Comparison of ENCODE assay signal across 21 cellular contexts in the genomic region with DNA sequence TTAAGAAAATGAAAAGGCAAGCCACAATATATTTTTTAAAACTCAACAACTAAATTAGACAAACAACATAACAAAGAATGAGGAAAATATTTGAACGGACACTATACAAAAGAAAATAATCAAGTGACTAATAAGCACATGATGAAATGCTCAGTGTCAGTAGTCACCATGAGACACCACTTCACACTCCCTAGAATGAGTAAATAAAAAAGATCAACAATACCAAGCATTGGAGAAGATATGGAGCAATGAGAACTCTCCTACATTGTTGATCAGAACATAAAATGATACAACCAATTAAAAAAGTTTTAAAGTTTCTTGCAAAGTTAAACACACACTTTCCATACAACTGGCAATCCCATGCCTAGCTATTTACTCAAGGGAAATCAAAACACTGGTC.
"Had no signal": no experiment of that assay in that cellular context is flagged by ENCODE, and none has a peak within 500 bp of the region (broad histone marks: within the 10 kb centered on the region; RNA-seq: fewer than 3 reads in every experiment).

No MANE protein-coding gene starts in this region.

- H3K27ac ChIP-seq: adrenal gland, Peyer's patch had no signal

- H3K4me1 ChIP-seq: adrenal gland, Peyer's patch had no signal

- H3K36me3 ChIP-seq: adrenal gland, Peyer's patch had no signal

- H3K9me3 ChIP-seq: adrenal gland, Peyer's patch had no signal

- H3K27me3 ChIP-seq: adrenal gland, Peyer's patch had no signal

- DNase-seq: activated CD4-positive, alpha-beta T cell treated with anti-CD3 and anti-CD28 coated beads for 4 hours; activated CD8-positive, alpha-beta memory T cell treated with anti-CD3 and anti-CD28 coated beads, Interleukin-2, amount 50 U/mL, for 4 hours; activated CD8-positive, alpha-beta T cell treated with anti-CD3 and anti-CD28 coated beads for 36 hours; activated gamma-delta T cell treated with Interleukin-2 at 50 U/mL for 16 hours; activated naive CD4-positive, alpha-beta T cell treated with anti-CD3 and anti-CD28 coated beads, Interleukin-2, amount 10 ng/mL, durations not matched to agents 7 days and 5 days; activated naive CD8-positive, alpha-beta T cell treated with anti-CD3 and anti-CD28 coated beads, Interleukin-2, amount 10 ng/mL, durations not matched to agents 7 days and 5 days; activated T-cell treated with anti-CD3 and anti-CD28 coated beads, Interleukin-2, amount 50 U/mL, for 72 hours; adrenal gland; aorta; Kasumi-1; NCI-H1048; NCI-H146; NCI-H187 treated with DMSO at 0.1 percent for 48 hours; NCI-H2081 treated with DMSO at 0.1 percent for 48 hours; NCI-H2227 treated with DMSO at 0.1 percent for 48 hours; NCI-H510A; NCI-H526 treated with DMSO at 0.1 percent for 48 hours; NCI-H82; OCI-M1; Peyer's patch; SHP77 had no signal

- H3K4me3 ChIP-seq: adrenal gland, Peyer's patch had no signal
